36 cellular contexts compared by ENCODE assay signal in genomic region chrX:151015684-151016083, GRCh38.
"Had no signal": no experiment of that assay in that cellular context is flagged by ENCODE, and none has a peak within 500 bp of the region (broad histone marks: within the 10 kb centered on the region; RNA-seq: fewer than 3 reads in every experiment).

No MANE protein-coding gene starts in this region.

- H3K36me3 Mint-ChIP-seq: activated CD4-positive, alpha-beta memory T cell treated with anti-CD3 and anti-CD28 coated beads for 36 hours; activated CD8-positive, alpha-beta memory T cell treated with anti-CD3 and anti-CD28 coated beads, Interleukin-2, amount 10 ng/mL, durations not matched to agents 7 days and 5 days; activated naive CD4-positive, alpha-beta T cell treated with anti-CD3 and anti-CD28 coated beads, Interleukin-2, amount 10 ng/mL, durations not matched to agents 7 days and 5 days; activated naive CD4-positive, alpha-beta T cell treated with anti-CD3 and anti-CD28 coated beads, Interleukin-2, amount 50 U/mL, for 24 hours; activated naive CD8-positive, alpha-beta T cell; activated naive CD8-positive, alpha-beta T cell treated with anti-CD3 and anti-CD28 coated beads, Interleukin-2, amount 10 ng/mL, durations not matched to agents 7 days and 5 days had no signal

- H3K4me3 Mint-ChIP-seq: activated B cell treated with CpG ODN at 0.5 μM for 24 hours; activated CD4-positive, alpha-beta memory T cell treated with anti-CD3 and anti-CD28 coated beads for 36 hours; activated CD4-positive, alpha-beta T cell treated with anti-CD3 and anti-CD28 coated beads, Interleukin-2, amount 10 ng/mL, durations not matched to agents 24 days and 14 days; activated CD8-positive, alpha-beta memory T cell treated with anti-CD3 and anti-CD28 coated beads, Interleukin-2, amount 10 ng/mL, durations not matched to agents 7 days and 5 days; activated CD8-positive, alpha-beta T cell treated with anti-CD3 and anti-CD28 coated beads, Interleukin-2, amount 10 ng/mL, durations not matched to agents 7 days and 5 days; activated naive CD4-positive, alpha-beta T cell treated with anti-CD3 and anti-CD28 coated beads, Interleukin-2, amount 10 ng/mL, durations not matched to agents 7 days and 5 days; activated naive CD4-positive, alpha-beta T cell treated with anti-CD3 and anti-CD28 coated beads, Interleukin-2, amount 50 U/mL, for 24 hours; activated naive CD8-positive, alpha-beta T cell; activated naive CD8-positive, alpha-beta T cell treated with anti-CD3 and anti-CD28 coated beads, Interleukin-2, amount 10 ng/mL, durations not matched to agents 7 days and 5 days; activated naive CD8-positive, alpha-beta T cell treated with anti-CD3 and anti-CD28 coated beads, Interleukin-2, amount 50 U/mL, for 24 hours; activated T-cell treated with anti-CD3 and anti-CD28 coated beads, Interleukin-2, amount 50 U/mL, for 24 hours; T-helper 1 cell treated with Interleukin-12 subunit alpha and Interleukin-12 subunit beta and Interleukin-4 antibody, amounts not matched to agents 30 μg/mL and 1 μg/mL, for 36 hours; T-helper 2 cell treated with Interferon-gamma antibody and Interleukin-4, amounts not matched to agents 5 μg/mL and 100 μg/mL, for 36 hours had no signal

- H3K4me1 Mint-ChIP-seq: activated B cell treated with CpG ODN at 0.5 μM for 24 hours; activated CD4-positive, alpha-beta T cell treated with anti-CD3 and anti-CD28 coated beads, Interleukin-2, amount 10 ng/mL, durations not matched to agents 24 days and 14 days; activated CD8-positive, alpha-beta memory T cell treated with anti-CD3 and anti-CD28 coated beads, Interleukin-2, amount 10 ng/mL, durations not matched to agents 7 days and 5 days; activated naive CD4-positive, alpha-beta T cell treated with anti-CD3 and anti-CD28 coated beads, Interleukin-2, amount 10 ng/mL, durations not matched to agents 7 days and 5 days; activated naive CD4-positive, alpha-beta T cell treated with anti-CD3 and anti-CD28 coated beads, Interleukin-2, amount 50 U/mL, for 24 hours; activated naive CD8-positive, alpha-beta T cell treated with anti-CD3 and anti-CD28 coated beads, Interleukin-2, amount 10 ng/mL, durations not matched to agents 7 days and 5 days; activated naive CD8-positive, alpha-beta T cell treated with anti-CD3 and anti-CD28 coated beads, Interleukin-2, amount 50 U/mL, for 24 hours had no signal

- DNase-seq: activated B cell treated with CpG ODN at 0.5 μM for 24 hours; activated CD4-positive, alpha-beta memory T cell treated with anti-CD3 and anti-CD28 coated beads for 36 hours; activated CD4-positive, alpha-beta T cell treated with anti-CD3 and anti-CD28 coated beads for 4 hours; activated CD4-positive, alpha-beta T cell treated with anti-CD3 and anti-CD28 coated beads, Interleukin-2, amount 10 ng/mL, durations not matched to agents 24 days and 14 days; activated CD4-positive, alpha-beta T cell treated with anti-CD3 and anti-CD28 coated beads, Interleukin-2, amount 50 U/mL, for 1 hour; activated CD4-positive, alpha-beta T cell treated with anti-CD3 and anti-CD28 coated beads, Interleukin-2, amount 50 U/mL, for 4 hours; activated CD4-positive, CD25-positive, alpha-beta regulatory T cell treated with anti-CD3 and anti-CD28 coated beads, Interleukin-2, amount 50 U/mL, for 72 hours; activated CD8-positive, alpha-beta memory T cell treated with anti-CD3 and anti-CD28 coated beads for 24 hours; activated CD8-positive, alpha-beta memory T cell treated with anti-CD3 and anti-CD28 coated beads, Interleukin-2, amount 10 ng/mL, durations not matched to agents 7 days and 5 days; activated CD8-positive, alpha-beta memory T cell treated with anti-CD3 and anti-CD28 coated beads, Interleukin-2, amount 50 U/mL, for 48 hours; activated CD8-positive, alpha-beta T cell treated with anti-CD3 and anti-CD28 coated beads, Interleukin-2, amount 10 ng/mL, durations not matched to agents 7 days and 5 days; activated effector memory CD4-positive, alpha-beta T cell treated with Interleukin-2 at 50 U/mL for 16 hours; activated gamma-delta T cell; activated naive CD4-positive, alpha-beta T cell treated with anti-CD3 and anti-CD28 coated beads, Interleukin-2, amount 10 ng/mL, durations not matched to agents 7 days and 5 days; activated naive CD4-positive, alpha-beta T cell treated with Interleukin-2 at 50 U/mL for 16 hours; activated naive CD8-positive, alpha-beta T cell treated with anti-CD3 and anti-CD28 coated beads, Interleukin-2, amount 10 ng/mL, durations not matched to agents 7 days and 5 days; activated naive CD8-positive, alpha-beta T cell treated with anti-CD3 and anti-CD28 coated beads, Interleukin-2, amount 50 U/mL, for 24 hours; activated T-cell treated with anti-CD3 and anti-CD28 coated beads, Interleukin-2, amount 50 U/mL, for 24 hours; activated T-cell treated with anti-CD3 and anti-CD28 coated beads, Interleukin-2, amount 50 U/mL, for 48 hours; amygdala; anterior cingulate cortex; body of pancreas; brain microvascular endothelial cell; central memory CD4-positive, alpha-beta T cell; T-helper 1 cell; T-helper 2 cell; T-helper 9 cell had no signal

- H3K9me3 Mint-ChIP-seq: activated naive CD4-positive, alpha-beta T cell treated with anti-CD3 and anti-CD28 coated beads, Interleukin-2, amount 10 ng/mL, durations not matched to agents 7 days and 5 days; activated naive CD4-positive, alpha-beta T cell treated with anti-CD3 and anti-CD28 coated beads, Interleukin-2, amount 50 U/mL, for 24 hours; activated T-helper 2 cell treated with anti-CD3 and anti-CD28 coated beads, Interferon-gamma antibody, Interleukin-2, Interleukin-4, amounts not matched to agents 10 μg/mL and 5 μg/mL and 100 μg/mL, durations not matched to agents 14 hours and 24 hours and 36 hours had no signal

- H3K27me3 Mint-ChIP-seq: activated B cell treated with CpG ODN at 0.5 μM for 24 hours; activated CD4-positive, alpha-beta memory T cell treated with anti-CD3 and anti-CD28 coated beads for 36 hours; activated CD4-positive, alpha-beta T cell treated with anti-CD3 and anti-CD28 coated beads, Interleukin-2, amount 10 ng/mL, durations not matched to agents 24 days and 14 days; activated CD8-positive, alpha-beta memory T cell treated with anti-CD3 and anti-CD28 coated beads, Interleukin-2, amount 10 ng/mL, durations not matched to agents 7 days and 5 days; activated naive CD4-positive, alpha-beta T cell treated with anti-CD3 and anti-CD28 coated beads, Interleukin-2, amount 10 ng/mL, durations not matched to agents 7 days and 5 days; activated naive CD4-positive, alpha-beta T cell treated with anti-CD3 and anti-CD28 coated beads, Interleukin-2, amount 50 U/mL, for 24 hours; activated naive CD8-positive, alpha-beta T cell; activated naive CD8-positive, alpha-beta T cell treated with anti-CD3 and anti-CD28 coated beads, Interleukin-2, amount 10 ng/mL, durations not matched to agents 7 days and 5 days; activated naive CD8-positive, alpha-beta T cell treated with anti-CD3 and anti-CD28 coated beads, Interleukin-2, amount 50 U/mL, for 24 hours had no signal

- H3K9me3 ChIP-seq: ascending aorta, body of pancreas had no signal

- H3K4me1 ChIP-seq: ascending aorta, body of pancreas, breast epithelium had no signal

- H3K27ac Mint-ChIP-seq: activated B cell treated with CpG ODN at 0.5 μM for 24 hours; activated CD4-positive, alpha-beta memory T cell treated with anti-CD3 and anti-CD28 coated beads for 36 hours; activated CD4-positive, alpha-beta T cell treated with anti-CD3 and anti-CD28 coated beads, Interleukin-2, amount 10 ng/mL, durations not matched to agents 24 days and 14 days; activated CD8-positive, alpha-beta memory T cell treated with anti-CD3 and anti-CD28 coated beads, Interleukin-2, amount 10 ng/mL, durations not matched to agents 7 days and 5 days; activated CD8-positive, alpha-beta T cell treated with anti-CD3 and anti-CD28 coated beads, Interleukin-2, amount 10 ng/mL, durations not matched to agents 7 days and 5 days; activated naive CD4-positive, alpha-beta T cell treated with anti-CD3 and anti-CD28 coated beads, Interleukin-2, amount 10 ng/mL, durations not matched to agents 7 days and 5 days; activated naive CD4-positive, alpha-beta T cell treated with anti-CD3 and anti-CD28 coated beads, Interleukin-2, amount 50 U/mL, for 24 hours; activated naive CD8-positive, alpha-beta T cell; activated naive CD8-positive, alpha-beta T cell treated with anti-CD3 and anti-CD28 coated beads, Interleukin-2, amount 10 ng/mL, durations not matched to agents 7 days and 5 days; activated naive CD8-positive, alpha-beta T cell treated with anti-CD3 and anti-CD28 coated beads, Interleukin-2, amount 50 U/mL, for 24 hours; activated T-cell treated with anti-CD3 and anti-CD28 coated beads, Interleukin-2, amount 50 U/mL, for 24 hours; activated T-helper 2 cell treated with anti-CD3 and anti-CD28 coated beads, Interferon-gamma antibody, Interleukin-2, Interleukin-4, amounts not matched to agents 10 μg/mL and 5 μg/mL and 100 μg/mL, durations not matched to agents 14 hours and 24 hours and 36 hours; T-helper 1 cell treated with Interleukin-12 subunit alpha and Interleukin-12 subunit beta and Interleukin-4 antibody, amounts not matched to agents 30 μg/mL and 1 μg/mL, for 36 hours; T-helper 2 cell treated with Interferon-gamma antibody and Interleukin-4, amounts not matched to agents 5 μg/mL and 100 μg/mL, for 36 hours had no signal

- H3K27me3 ChIP-seq: ascending aorta, body of pancreas, brain microvascular endothelial cell, breast epithelium had no signal

- H3K36me3 ChIP-seq: ascending aorta, brain microvascular endothelial cell, breast epithelium had no signal

- H3K27ac ChIP-seq: ascending aorta, body of pancreas, brain microvascular endothelial cell, breast epithelium, VCaP had no signal

- FAIRE-seq: TTC549 had no signal

- H3K4me3 ChIP-seq: ascending aorta, body of pancreas, breast epithelium had no signal
